16 cellular contexts compared by ENCODE assay signal in the genomic region with DNA sequence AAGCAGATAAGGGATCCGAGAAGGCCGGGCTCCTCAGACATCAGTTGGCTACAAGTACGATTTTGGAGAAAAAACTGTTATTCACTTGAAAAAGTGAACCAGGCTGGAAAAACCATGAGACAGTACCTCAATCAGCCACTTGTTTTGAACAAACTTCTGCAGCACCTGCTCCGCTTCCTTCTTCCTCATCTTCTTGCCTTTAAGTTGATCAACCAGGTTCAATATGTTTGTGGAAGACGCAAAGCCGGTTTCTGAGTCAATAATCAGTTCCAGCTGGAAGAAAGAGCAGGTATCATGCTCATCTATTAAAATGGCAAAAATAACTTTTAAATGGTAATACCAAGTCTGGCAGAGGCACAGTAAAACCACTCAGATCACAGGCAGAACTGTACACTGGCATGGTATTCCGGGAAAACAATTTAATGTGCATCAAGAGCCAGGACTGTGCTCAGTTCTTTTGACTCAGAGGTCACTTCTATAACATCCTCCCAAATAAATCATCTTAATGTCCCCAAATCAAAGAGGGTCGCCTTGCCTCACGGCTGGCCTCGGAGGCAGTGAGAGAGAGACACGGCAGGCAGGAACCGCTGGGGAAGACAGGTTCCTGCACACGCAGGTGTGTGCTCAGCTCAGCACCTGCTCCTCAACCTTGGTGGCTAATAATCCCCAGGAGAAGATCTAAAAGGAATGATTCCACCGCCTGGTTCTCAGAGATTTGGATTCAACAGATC. TPM values are rescaled to one million over a fixed set of nuclear protein-coding genes. Genes with fewer than 3 reads are reported as not detected.
DNase-seq lines count a peak whose midpoint lies in the region; ATAC-seq and TF ChIP-seq lines count a peak whose summit lies in the region.
"Had no signal": no experiment of that assay in that cellular context is flagged by ENCODE, and none has a peak within 500 bp of the region (broad histone marks: within the 10 kb centered on the region; RNA-seq: fewer than 3 reads in every experiment).

No MANE protein-coding gene starts in this region.

- H3K9me3 ChIP-seq in DOHH2 (ENCODE audit: control insufficient read depth, insufficient read depth, low read length) (no peaks in the 10 kb centered on the region), mucosa of rectum (ENCODE audit: control insufficient read depth in 2 of 2, low read length in 2 of 2) (no peaks in the 10 kb centered on the region)
- H3K9me3 ChIP-seq: breast epithelium, Caco-2, thyroid gland had no signal

- ATAC-seq in HG03280 (IDR thresholded peaks at IDR 0.05; ENCODE audit: unreplicated experiment) (no peak), GM19324 (IDR thresholded peaks at IDR 0.05; ENCODE audit: low FRiP score, unreplicated experiment) (no peak)

- H3K36me3 ChIP-seq in DOHH2 (ENCODE audit: control insufficient read depth, low read length): peaks cover 33% of the 10 kb centered on the region
- peaks cover 0 to 8% of the 10 kb centered on the region in 2 donors for H3K36me3 ChIP-seq in mucosa of rectum (ENCODE audit: control insufficient read depth in 2 of 2, insufficient read depth in 2 of 2, low read length in 2 of 2)
- H3K36me3 ChIP-seq: breast epithelium had no signal

- peaks cover 35% of the 10 kb centered on the region for H3K36me3 Mint-ChIP-seq in activated T-helper 1 cell treated with anti-CD3 and anti-CD28 coated beads, Interleukin-12 subunit alpha, Interleukin-12 subunit beta, Interleukin-2, Interleukin-4 antibody, amounts not matched to agents 30 ng/mL and 10 ng/mL and 1 ng/mL, durations not matched to agents 14 hours and 24 hours and 36 hours (ENCODE audit: low read depth)

- H3K27me3 Mint-ChIP-seq in activated T-helper 1 cell treated with anti-CD3 and anti-CD28 coated beads, Interleukin-12 subunit alpha, Interleukin-12 subunit beta, Interleukin-2, Interleukin-4 antibody, amounts not matched to agents 30 ng/mL and 10 ng/mL and 1 ng/mL, durations not matched to agents 14 hours and 24 hours and 36 hours (ENCODE audit: insufficient read depth): no peaks in the 10 kb centered on the region

- H3K4me1 ChIP-seq in DOHH2 (ENCODE audit: control insufficient read depth, low read length) (peaks cover 96% of the 10 kb centered on the region), mucosa of rectum (ENCODE audit: control insufficient read depth in 2 of 2, insufficient read depth in 2 of 2, low read length in 2 of 2) (peaks cover 78% of the 10 kb centered on the region in 2 donors)
- H3K4me1 ChIP-seq: Caco-2 had no signal

- H3K9me3 Mint-ChIP-seq in activated T-helper 1 cell treated with anti-CD3 and anti-CD28 coated beads, Interleukin-12 subunit alpha, Interleukin-12 subunit beta, Interleukin-2, Interleukin-4 antibody, amounts not matched to agents 30 ng/mL and 10 ng/mL and 1 ng/mL, durations not matched to agents 14 hours and 24 hours and 36 hours: no peaks in the 10 kb centered on the region
- H3K9me3 Mint-ChIP-seq: HFFc6 had no signal

- peaks cover 20% of the 10 kb centered on the region for H3F3A ChIP-seq in DOHH2 (ENCODE audit: control insufficient read depth, insufficient read depth)

- H3K9ac ChIP-seq in mucosa of rectum (ENCODE audit: low read depth in 1 of 2, low read length in 2 of 2): peak overlapping the region in 1 of 2 donors; percentile 20

- peak overlapping the region; percentile 78 for H3K4me2 ChIP-seq in DOHH2 (ENCODE audit: low read length)

- H3K4me3 ChIP-seq in DOHH2 (ENCODE audit: low read length) (peak overlapping the region; percentile 53), mucosa of rectum (ENCODE audit: low read length in 2 of 2) (no peak overlapping the region)
- H3K4me3 ChIP-seq: breast epithelium, thyroid gland had no signal

- H3K79me2 ChIP-seq in DOHH2 (ENCODE audit: control insufficient read depth, low read length): peaks cover 9% of the 10 kb centered on the region

- no peaks in the 10 kb centered on the region for H4K20me1 ChIP-seq in DOHH2 (ENCODE audit: control insufficient read depth, insufficient read depth, low read depth, low read length)

- H3K27me3 ChIP-seq in DOHH2 (ENCODE audit: control insufficient read depth, low read length) (no peaks in the 10 kb centered on the region), mucosa of rectum (ENCODE audit: control insufficient read depth in 2 of 2, insufficient read depth in 2 of 2, low read length in 2 of 2) (no peaks in the 10 kb centered on the region)
- H3K27me3 ChIP-seq: breast epithelium, thyroid gland had no signal

- H3K4me3 Mint-ChIP-seq in activated T-helper 1 cell treated with anti-CD3 and anti-CD28 coated beads, Interleukin-12 subunit alpha, Interleukin-12 subunit beta, Interleukin-2, Interleukin-4 antibody, amounts not matched to agents 30 ng/mL and 10 ng/mL and 1 ng/mL, durations not matched to agents 14 hours and 24 hours and 36 hours: peak overlapping the region; percentile 79
- H3K4me3 Mint-ChIP-seq: HFFc6 had no signal

- DNase-seq in activated T-helper 1 cell treated with anti-CD3 and anti-CD28 coated beads, Interleukin-12 subunit alpha, Interleukin-12 subunit beta, Interleukin-2, Interleukin-4 antibody, amounts not matched to agents 30 ng/mL and 10 ng/mL and 1 ng/mL, durations not matched to agents 14 hours and 24 hours and 36 hours (ENCODE audit: low spot score): no peak
- DNase-seq in stimulated activated CD4-positive, alpha-beta T cell treated with anti-CD3 and anti-CD28 coated beads, Interleukin-15, amount 100 ng/mL, for 24 hours: no peak
- DNase-seq in DMS153 treated with DMSO at 0.1 percent for 48 hours (lab: John Stamatoyannopoulos, UW; ENCODE audit: unreplicated experiment): no peak
- DNase-seq: Caco-2, HFFc6, IMR-90, NCI-H1436, NCI-H510A treated with DMSO at 0.1 percent for 48 hours, thyroid gland had no signal

- H3K27ac Mint-ChIP-seq in activated T-helper 1 cell treated with anti-CD3 and anti-CD28 coated beads, Interleukin-12 subunit alpha, Interleukin-12 subunit beta, Interleukin-2, Interleukin-4 antibody, amounts not matched to agents 30 ng/mL and 10 ng/mL and 1 ng/mL, durations not matched to agents 14 hours and 24 hours and 36 hours: peak overlapping the region; percentile 63
- H3K27ac Mint-ChIP-seq: HFFc6 had no signal

- intact Hi-C loops in activated T-helper 1 cell treated with anti-CD3 and anti-CD28 coated beads, Interleukin-12 subunit alpha, Interleukin-12 subunit beta, Interleukin-2, Interleukin-4 antibody, amounts not matched to agents 30 ng/mL and 10 ng/mL and 1 ng/mL, durations not matched to agents 14 hours and 24 hours and 36 hours (cut with micrococcal nuclease): loop anchor here (10.0 kb wide), 1 partner anchor 1978 kb away; a partner anchor contains a TSS

- H3K27ac ChIP-seq in C4-2B (peak overlapping the region; percentile 83), DOHH2 (ENCODE audit: low read depth, low read length) (peak overlapping the region; percentile 86), mucosa of rectum (ENCODE audit: low read depth in 2 of 2, low read length in 2 of 2) (peak overlapping the region; percentile 48 to 71)
- H3K27ac ChIP-seq: RWPE1, thyroid gland had no signal

- H3K4me1 Mint-ChIP-seq in activated T-helper 1 cell treated with anti-CD3 and anti-CD28 coated beads, Interleukin-12 subunit alpha, Interleukin-12 subunit beta, Interleukin-2, Interleukin-4 antibody, amounts not matched to agents 30 ng/mL and 10 ng/mL and 1 ng/mL, durations not matched to agents 14 hours and 24 hours and 36 hours (ENCODE audit: low read depth): peaks cover 72% of the 10 kb centered on the region

- no peak; the same call in 1 of the 2 replicates for TF ChIP-seq CTCF in C4-2B (conservative IDR thresholded peaks at IDR 0.05)
- TF ChIP-seq CTCF in DOHH2 (IDR thresholded peaks at IDR 0.05; ENCODE audit: low read depth, low read length, poor library complexity, severe bottlenecking): no peak

- H3K9me2 ChIP-seq in DOHH2 (replicated peaks; ENCODE audit: control insufficient read depth, low read length): no peaks in the 10 kb centered on the region

RNA-seq across cellular contexts. Expression of a gene that starts 29.7 kb away (rescaled TPM):
- total RNA-seq in activated T-helper 1 cell treated with anti-CD3 and anti-CD28 coated beads, Interleukin-12 subunit alpha, Interleukin-12 subunit beta, Interleukin-2, Interleukin-4 antibody, amounts not matched to agents 30 ng/mL and 10 ng/mL and 1 ng/mL, durations not matched to agents 14 hours and 24 hours and 36 hours: 12.5 and 14.5 TPM in 2 replicates

RNA-seq across cellular contexts. Expression of a gene that starts 35.5 kb away (rescaled TPM):
- 128 and 134 TPM in 2 replicates for total RNA-seq in activated T-helper 1 cell treated with anti-CD3 and anti-CD28 coated beads, Interleukin-12 subunit alpha, Interleukin-12 subunit beta, Interleukin-2, Interleukin-4 antibody, amounts not matched to agents 30 ng/mL and 10 ng/mL and 1 ng/mL, durations not matched to agents 14 hours and 24 hours and 36 hours
